Comparison of ENCODE assay signal across 1 cellular context in the genomic region with DNA sequence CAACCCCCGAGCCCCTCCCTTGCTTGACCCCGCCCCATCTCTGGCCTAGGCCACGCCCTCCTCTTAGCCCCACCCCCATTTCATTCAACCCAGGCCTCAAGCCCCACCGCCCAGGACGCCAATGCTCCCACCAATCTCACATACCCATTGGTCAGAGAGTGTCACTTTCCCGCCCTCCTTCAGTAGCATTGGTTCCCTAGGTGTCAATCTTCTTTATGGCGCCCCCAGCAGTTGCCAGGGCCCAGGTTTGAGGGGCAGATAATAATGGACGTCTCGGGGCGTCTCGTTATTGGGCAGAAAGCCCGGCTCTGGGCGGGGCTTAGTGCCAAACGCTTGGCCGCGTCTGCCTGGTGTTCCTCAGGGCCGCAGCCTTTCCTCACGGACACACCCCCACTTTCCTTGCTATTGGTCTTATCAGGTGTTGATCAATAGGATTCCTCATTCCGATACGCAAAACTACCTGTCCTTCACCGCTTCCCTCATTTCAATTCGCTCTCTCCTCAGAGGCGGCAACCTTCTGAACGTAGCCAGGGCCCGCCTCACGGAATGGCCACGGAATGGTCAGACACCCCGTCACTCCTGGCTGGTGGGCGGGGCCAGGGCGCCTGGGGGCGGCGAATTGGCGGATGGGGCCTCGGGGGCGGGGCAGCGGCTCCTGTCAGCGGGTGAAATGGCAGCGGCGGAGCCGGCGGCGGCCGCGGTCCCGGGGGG.
A peak's percentile ranks its signal among the peaks of the same experiment; 100 is the strongest.
TF ChIP-seq lines count a peak whose summit lies in the region.

TSS of gene EVI5L (plus strand) at position 658 of the 711 bp plus-strand sequence. CDS start 16,325 bp downstream, outside the sequence.

TF ChIP-seq in K562, 482 proteins besides CTCF, POLR2A, EP300 and RAD21 (continued from another document):
- TF ChIP-seq, protein P1, sequence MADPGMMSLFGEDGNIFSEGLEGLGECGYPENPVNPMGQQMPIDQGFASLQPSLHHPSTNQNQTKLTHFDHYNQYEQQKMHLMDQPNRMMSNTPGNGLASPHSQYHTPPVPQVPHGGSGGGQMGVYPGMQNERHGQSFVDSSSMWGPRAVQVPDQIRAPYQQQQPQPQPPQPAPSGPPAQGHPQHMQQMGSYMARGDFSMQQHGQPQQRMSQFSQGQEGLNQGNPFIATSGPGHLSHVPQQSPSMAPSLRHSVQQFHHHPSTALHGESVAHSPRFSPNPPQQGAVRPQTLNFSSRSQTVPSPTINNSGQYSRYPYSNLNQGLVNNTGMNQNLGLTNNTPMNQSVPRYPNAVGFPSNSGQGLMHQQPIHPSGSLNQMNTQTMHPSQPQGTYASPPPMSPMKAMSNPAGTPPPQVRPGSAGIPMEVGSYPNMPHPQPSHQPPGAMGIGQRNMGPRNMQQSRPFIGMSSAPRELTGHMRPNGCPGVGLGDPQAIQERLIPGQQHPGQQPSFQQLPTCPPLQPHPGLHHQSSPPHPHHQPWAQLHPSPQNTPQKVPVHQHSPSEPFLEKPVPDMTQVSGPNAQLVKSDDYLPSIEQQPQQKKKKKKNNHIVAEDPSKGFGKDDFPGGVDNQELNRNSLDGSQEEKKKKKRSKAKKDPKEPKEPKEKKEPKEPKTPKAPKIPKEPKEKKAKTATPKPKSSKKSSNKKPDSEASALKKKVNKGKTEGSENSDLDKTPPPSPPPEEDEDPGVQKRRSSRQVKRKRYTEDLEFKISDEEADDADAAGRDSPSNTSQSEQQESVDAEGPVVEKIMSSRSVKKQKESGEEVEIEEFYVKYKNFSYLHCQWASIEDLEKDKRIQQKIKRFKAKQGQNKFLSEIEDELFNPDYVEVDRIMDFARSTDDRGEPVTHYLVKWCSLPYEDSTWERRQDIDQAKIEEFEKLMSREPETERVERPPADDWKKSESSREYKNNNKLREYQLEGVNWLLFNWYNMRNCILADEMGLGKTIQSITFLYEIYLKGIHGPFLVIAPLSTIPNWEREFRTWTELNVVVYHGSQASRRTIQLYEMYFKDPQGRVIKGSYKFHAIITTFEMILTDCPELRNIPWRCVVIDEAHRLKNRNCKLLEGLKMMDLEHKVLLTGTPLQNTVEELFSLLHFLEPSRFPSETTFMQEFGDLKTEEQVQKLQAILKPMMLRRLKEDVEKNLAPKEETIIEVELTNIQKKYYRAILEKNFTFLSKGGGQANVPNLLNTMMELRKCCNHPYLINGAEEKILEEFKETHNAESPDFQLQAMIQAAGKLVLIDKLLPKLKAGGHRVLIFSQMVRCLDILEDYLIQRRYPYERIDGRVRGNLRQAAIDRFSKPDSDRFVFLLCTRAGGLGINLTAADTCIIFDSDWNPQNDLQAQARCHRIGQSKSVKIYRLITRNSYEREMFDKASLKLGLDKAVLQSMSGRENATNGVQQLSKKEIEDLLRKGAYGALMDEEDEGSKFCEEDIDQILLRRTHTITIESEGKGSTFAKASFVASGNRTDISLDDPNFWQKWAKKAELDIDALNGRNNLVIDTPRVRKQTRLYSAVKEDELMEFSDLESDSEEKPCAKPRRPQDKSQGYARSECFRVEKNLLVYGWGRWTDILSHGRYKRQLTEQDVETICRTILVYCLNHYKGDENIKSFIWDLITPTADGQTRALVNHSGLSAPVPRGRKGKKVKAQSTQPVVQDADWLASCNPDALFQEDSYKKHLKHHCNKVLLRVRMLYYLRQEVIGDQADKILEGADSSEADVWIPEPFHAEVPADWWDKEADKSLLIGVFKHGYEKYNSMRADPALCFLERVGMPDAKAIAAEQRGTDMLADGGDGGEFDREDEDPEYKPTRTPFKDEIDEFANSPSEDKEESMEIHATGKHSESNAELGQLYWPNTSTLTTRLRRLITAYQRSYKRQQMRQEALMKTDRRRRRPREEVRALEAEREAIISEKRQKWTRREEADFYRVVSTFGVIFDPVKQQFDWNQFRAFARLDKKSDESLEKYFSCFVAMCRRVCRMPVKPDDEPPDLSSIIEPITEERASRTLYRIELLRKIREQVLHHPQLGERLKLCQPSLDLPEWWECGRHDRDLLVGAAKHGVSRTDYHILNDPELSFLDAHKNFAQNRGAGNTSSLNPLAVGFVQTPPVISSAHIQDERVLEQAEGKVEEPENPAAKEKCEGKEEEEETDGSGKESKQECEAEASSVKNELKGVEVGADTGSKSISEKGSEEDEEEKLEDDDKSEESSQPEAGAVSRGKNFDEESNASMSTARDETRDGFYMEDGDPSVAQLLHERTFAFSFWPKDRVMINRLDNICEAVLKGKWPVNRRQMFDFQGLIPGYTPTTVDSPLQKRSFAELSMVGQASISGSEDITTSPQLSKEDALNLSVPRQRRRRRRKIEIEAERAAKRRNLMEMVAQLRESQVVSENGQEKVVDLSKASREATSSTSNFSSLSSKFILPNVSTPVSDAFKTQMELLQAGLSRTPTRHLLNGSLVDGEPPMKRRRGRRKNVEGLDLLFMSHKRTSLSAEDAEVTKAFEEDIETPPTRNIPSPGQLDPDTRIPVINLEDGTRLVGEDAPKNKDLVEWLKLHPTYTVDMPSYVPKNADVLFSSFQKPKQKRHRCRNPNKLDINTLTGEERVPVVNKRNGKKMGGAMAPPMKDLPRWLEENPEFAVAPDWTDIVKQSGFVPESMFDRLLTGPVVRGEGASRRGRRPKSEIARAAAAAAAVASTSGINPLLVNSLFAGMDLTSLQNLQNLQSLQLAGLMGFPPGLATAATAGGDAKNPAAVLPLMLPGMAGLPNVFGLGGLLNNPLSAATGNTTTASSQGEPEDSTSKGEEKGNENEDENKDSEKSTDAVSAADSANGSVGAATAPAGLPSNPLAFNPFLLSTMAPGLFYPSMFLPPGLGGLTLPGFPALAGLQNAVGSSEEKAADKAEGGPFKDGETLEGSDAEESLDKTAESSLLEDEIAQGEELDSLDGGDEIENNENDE (IDR thresholded peaks at IDR 0.05; ENCODE audit: low read depth, low read length): no peak
- no peak for TF ChIP-seq SMC3 (conservative IDR thresholded peaks at IDR 0.05; ENCODE audit: insufficient read depth, low read depth, low read length)
- TF ChIP-seq ATF1 (CRISPR knock-in tag; IDR thresholded peaks at IDR 0.05): peak; percentile 45; the same call in 1 of the 2 replicates
- peak; percentile 97 for TF ChIP-seq ATF1 (tag; IDR thresholded peaks at IDR 0.05)
- TF ChIP-seq SP1 (CRISPR knock-in tag; IDR thresholded peaks at IDR 0.05): peak; percentile 97
- TF ChIP-seq ZNF274 (IDR thresholded peaks at IDR 0.05; ENCODE audit: borderline replicate concordance, low read depth, low read length): no peak
- TF ChIP-seq RBM17 (IDR thresholded peaks at IDR 0.05; ENCODE audit: borderline replicate concordance, low read depth, low read length): no peak
- TF ChIP-seq MEIS2 (IDR thresholded peaks at IDR 0.05; ENCODE audit: partially characterized antibody): peak; percentile 90
- TF ChIP-seq SP2 (IDR thresholded peaks at IDR 0.05; ENCODE audit: extremely low read depth, low read depth, low read length, poor library complexity, severe bottlenecking): peak; percentile 92
